31 cellular contexts compared by ENCODE assay signal in genomic region chr1:89555550-89555949, GRCh38. TPM values are rescaled to one million over a fixed set of nuclear protein-coding genes. Genes with fewer than 3 reads are reported as not detected.
DNase-seq lines count a peak whose midpoint lies in the region; ATAC-seq and TF ChIP-seq lines count a peak whose summit lies in the region.
"Had no signal": no experiment of that assay in that cellular context is flagged by ENCODE, and none has a peak within 500 bp of the region (broad histone marks: within the 10 kb centered on the region; RNA-seq: fewer than 3 reads in every experiment).

No MANE protein-coding gene starts in this region.

- H3K4me3 ChIP-seq in left ventricle myocardium inferior, result no peak overlapping the region
- no peak overlapping the region for H3K4me3 ChIP-seq in psoas muscle
- no peak overlapping the region for H3K4me3 ChIP-seq in suprapubic skin
- H3K4me3 ChIP-seq: esophagus muscularis mucosa, sigmoid colon, testis, uterus had no signal

- TF ChIP-seq CTCF in left ventricle myocardium inferior (IDR thresholded peaks at IDR 0.05; ENCODE audit: borderline replicate concordance) (no peak), psoas muscle (IDR thresholded peaks at IDR 0.05) (no peak), natural killer cell (IDR thresholded peaks at IDR 0.05) (no peak), suprapubic skin (IDR thresholded peaks at IDR 0.05) (no peak), osteocyte (IDR thresholded peaks at IDR 0.05) (no peak)

- no peak for TF ChIP-seq POLR2A in suprapubic skin (IDR thresholded peaks at IDR 0.05)

- H3K27ac Mint-ChIP-seq in activated naive CD8-positive, alpha-beta T cell treated with anti-CD3 and anti-CD28 coated beads, Interleukin-2, amount 50 U/mL, for 24 hours, result peak overlapping the region; percentile 76
- H3K27ac Mint-ChIP-seq in natural killer cell (no peak overlapping the region), osteocyte (ENCODE audit: unreplicated experiment) (no peak overlapping the region)
- H3K27ac Mint-ChIP-seq: activated B cell treated with CpG ODN at 0.5 μM for 24 hours, B cell had no signal

- H3K27me3 ChIP-seq in left ventricle myocardium inferior (ENCODE audit: low read depth) (no peaks in the 10 kb centered on the region), psoas muscle (ENCODE audit: insufficient read depth in 3 of 3, low read length in 2 of 3) (no peaks in the 10 kb centered on the region), suprapubic skin (no peaks in the 10 kb centered on the region)
- H3K27me3 ChIP-seq: esophagus muscularis mucosa, sigmoid colon, testis, uterus had no signal

- H3K36me3 Mint-ChIP-seq in activated naive CD8-positive, alpha-beta T cell treated with anti-CD3 and anti-CD28 coated beads, Interleukin-2, amount 50 U/mL, for 24 hours (ENCODE audit: low read depth), result peaks cover 79% of the 10 kb centered on the region
- no peaks in the 10 kb centered on the region for H3K36me3 Mint-ChIP-seq in natural killer cell
- no peaks in the 10 kb centered on the region for H3K36me3 Mint-ChIP-seq in osteocyte (ENCODE audit: unreplicated experiment)

- peaks cover 27% of the 10 kb centered on the region for H3K4me1 ChIP-seq in left ventricle myocardium inferior
- peaks cover 34% of the 10 kb centered on the region for H3K4me1 ChIP-seq in psoas muscle
- peaks cover 55% of the 10 kb centered on the region for H3K4me1 ChIP-seq in suprapubic skin
- H3K4me1 ChIP-seq: testis, uterus had no signal

- H3K4me1 Mint-ChIP-seq in activated naive CD8-positive, alpha-beta T cell treated with anti-CD3 and anti-CD28 coated beads, Interleukin-2, amount 50 U/mL, for 24 hours, result peaks cover 70% of the 10 kb centered on the region
- H3K4me1 Mint-ChIP-seq in natural killer cell, result peaks cover 0 to 8% of the 10 kb centered on the region in 2 donors
- peaks cover 8% of the 10 kb centered on the region for H3K4me1 Mint-ChIP-seq in osteocyte (ENCODE audit: unreplicated experiment)

- no peak overlapping the region for H3K27ac ChIP-seq in left ventricle myocardium inferior (replicated peaks)
- H3K27ac ChIP-seq in psoas muscle, result no peak overlapping the region
- H3K27ac ChIP-seq in suprapubic skin, result no peak overlapping the region
- H3K27ac ChIP-seq: testis, uterus had no signal

- H3K36me3 ChIP-seq in left ventricle myocardium inferior (no peaks in the 10 kb centered on the region), psoas muscle (ENCODE audit: insufficient read depth in 1 of 2, low read depth in 1 of 2) (peaks cover 0 to 11% of the 10 kb centered on the region in 2 donors), suprapubic skin (no peaks in the 10 kb centered on the region)
- H3K36me3 ChIP-seq: sigmoid colon, uterus had no signal

- 29 to 55% (median 31%) methylated on average over 2 of the region's 2 CpGs for whole genome bisulfite sequencing in psoas muscle, 3 donors
- 63% methylated on average over 2 of the region's 2 CpGs for WGBS in suprapubic skin

- intact Hi-C loops in Right ventricle myocardium superior (cut with DNase I) (no loop called here), left ventricle myocardium inferior (cut with micrococcal nuclease) (no loop called here), psoas muscle (cut with DNase I) (loop anchor here in 1 of 2 donors (5.0 kb wide), 1 partner anchor 33 kb away; the partner anchor contains the start of gene LRRC8B), natural killer cell (cut with micrococcal nuclease) (no loop called here)

- no peak for TF ChIP-seq EP300 in suprapubic skin (IDR thresholded peaks at IDR 0.05)

- H3K27me3 Mint-ChIP-seq in activated naive CD8-positive, alpha-beta T cell treated with anti-CD3 and anti-CD28 coated beads, Interleukin-2, amount 50 U/mL, for 24 hours, result no peaks in the 10 kb centered on the region
- H3K27me3 Mint-ChIP-seq in natural killer cell (ENCODE audit: low read depth in 2 of 2) (no peaks in the 10 kb centered on the region), osteocyte (ENCODE audit: unreplicated experiment) (no peaks in the 10 kb centered on the region)
- H3K27me3 Mint-ChIP-seq: activated B cell treated with CpG ODN at 0.5 μM for 24 hours; B cell; CD8-positive, alpha-beta memory T cell; central memory CD8-positive, alpha-beta T cell had no signal

- H3K4me3 Mint-ChIP-seq in activated naive CD8-positive, alpha-beta T cell treated with anti-CD3 and anti-CD28 coated beads, Interleukin-2, amount 50 U/mL, for 24 hours, result peak overlapping the region; percentile 0
- no peak overlapping the region for H3K4me3 Mint-ChIP-seq in natural killer cell
- H3K4me3 Mint-ChIP-seq in osteocyte (ENCODE audit: unreplicated experiment), result no peak overlapping the region
- H3K4me3 Mint-ChIP-seq: activated B cell treated with CpG ODN at 0.5 μM for 24 hours; B cell; CD8-positive, alpha-beta memory T cell; central memory CD8-positive, alpha-beta T cell had no signal

- no peak for DNase-seq in Right ventricle myocardium superior
- DNase-seq in left ventricle myocardium inferior, result no peak
- no peak for DNase-seq in activated naive CD8-positive, alpha-beta T cell treated with anti-CD3 and anti-CD28 coated beads, Interleukin-2, amount 50 U/mL, for 24 hours
- DNase-seq in psoas muscle, result no peak
- no peak for DNase-seq in natural killer cell
- DNase-seq in suprapubic skin (ENCODE audit: low spot score in 2 of 2), result no peak
- DNase-seq in osteocyte (ENCODE audit: extremely low spot score, unreplicated experiment), result no peak
- DNase-seq: ACHN; activated B cell treated with CpG ODN at 0.5 μM for 24 hours; activated CD4-positive, alpha-beta T cell treated with anti-CD3 and anti-CD28 coated beads, Interleukin-2, amount 50 U/mL, for 48 hours; activated gamma-delta T cell; CD8-positive, alpha-beta memory T cell; dermis blood vessel endothelial cell; EL; foreskin fibroblast; KG1; mesenchymal stem cell; NCI-H1105; NCI-H187 treated with DMSO at 0.1 percent for 48 hours; NCI-H2171; NCI-H510A treated with DMSO at 0.1 percent for 48 hours; NK-92 treated with Interleukin-12 subunit alpha and Interleukin-12 subunit beta, amount 100 ng/mL, for 24 hours; sigmoid colon; SK-N-SH; stimulated activated CD4-positive, alpha-beta T cell treated with anti-CD3 and anti-CD28 coated beads, Interleukin-4, amount 100 ng/mL, for 24 hours; testis; uterus had no signal

- H3K9me3 ChIP-seq in left ventricle myocardium inferior (replicated peaks) (no peaks in the 10 kb centered on the region), psoas muscle (no peaks in the 10 kb centered on the region), suprapubic skin (no peaks in the 10 kb centered on the region)
- H3K9me3 ChIP-seq: esophagus muscularis mucosa, sigmoid colon, SK-N-SH, testis, uterus had no signal

- peaks cover 5% of the 10 kb centered on the region for H3K9me3 Mint-ChIP-seq in activated naive CD8-positive, alpha-beta T cell treated with anti-CD3 and anti-CD28 coated beads, Interleukin-2, amount 50 U/mL, for 24 hours
- H3K9me3 Mint-ChIP-seq in natural killer cell (peaks cover 0 to 3% of the 10 kb centered on the region in 2 donors), osteocyte (ENCODE audit: unreplicated experiment) (no peaks in the 10 kb centered on the region)
- H3K9me3 Mint-ChIP-seq: activated B cell treated with CpG ODN at 0.5 μM for 24 hours; central memory CD8-positive, alpha-beta T cell had no signal

- peak; percentile 65 for ATAC-seq in Right ventricle myocardium superior (ENCODE audit: poor library complexity)
- peak; percentile 69 for ATAC-seq in activated naive CD8-positive, alpha-beta T cell treated with anti-CD3 and anti-CD28 coated beads, Interleukin-2, amount 50 U/mL, for 24 hours
- ATAC-seq in psoas muscle, result peak; percentile 61 to 82 (median 78)
- ATAC-seq in natural killer cell, result no peak
- ATAC-seq: left lobe of liver had no signal

RNA-seq across cellular contexts. Expression of gene LRRC8B, which starts 30.9 kb away (rescaled TPM):
- total RNA-seq in Right ventricle myocardium superior (2.5 TPM), left ventricle myocardium inferior (3.6 TPM), psoas muscle (10 to 100 TPM; 10.3 to 21.6 (median 13.7) TPM), natural killer cell (1 to 10 TPM; 1.7 to 2.9 (median 2.9) TPM), suprapubic skin (10 to 100 TPM; 11.1 to 26.6 (median 13.9) TPM), osteocyte (2.3 and 4.1 TPM in 2 replicates)
- 1 to 10 TPM; 2.7 to 3.7 (median 3.3) TPM for polyA plus RNA-seq in psoas muscle

Comparison
In these comparisons a context has a peak if more than half of its experiments do, and no peak if none do; other contexts are left out.
1. ATAC-seq: peak in Right ventricle myocardium superior (single experiment), activated naive CD8-positive, alpha-beta T cell treated with anti-CD3 and anti-CD28 coated beads, Interleukin-2, amount 50 U/mL, for 24 hours (single experiment) and psoas muscle (4 of 4); none in natural killer cell (0 of 3).